Comparison of ENCODE assay signal across 5 cellular contexts in the genomic region with DNA sequence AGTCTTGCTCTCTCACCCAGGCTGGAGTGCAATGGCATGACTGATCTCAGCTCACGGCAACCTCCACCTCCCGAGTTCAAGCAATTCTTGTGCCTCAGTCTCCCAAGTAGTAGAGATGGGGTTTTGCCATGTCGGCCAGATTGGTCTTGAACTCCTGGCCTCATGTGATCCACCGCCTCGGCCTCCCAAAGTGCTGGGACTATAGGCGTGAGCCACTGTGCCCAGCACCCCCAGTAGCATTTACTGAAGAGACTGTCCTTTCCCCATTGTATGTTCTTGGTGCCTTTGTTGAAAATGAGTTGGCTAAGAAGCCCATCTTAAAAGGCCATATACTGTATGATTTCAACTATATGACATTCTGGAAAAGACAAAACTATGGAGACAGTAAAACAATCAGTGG. TPM values are rescaled to one million over a fixed set of nuclear protein-coding genes. Genes with fewer than 3 reads are reported as not detected.
"Had no signal": no experiment of that assay in that cellular context is flagged by ENCODE, and none has a peak within 500 bp of the region (broad histone marks: within the 10 kb centered on the region; RNA-seq: fewer than 3 reads in every experiment).

No MANE protein-coding gene starts in this region.

RNA-seq across cellular contexts. Expression of gene PGA3, which starts 23.1 kb away (rescaled TPM):
- total RNA-seq: HepG2, HT-29, HT1080 had no signal

RNA-seq across cellular contexts. Expression of gene PGA4, which starts 41.9 kb away (rescaled TPM):
- total RNA-seq: HepG2, HT-29, HT1080, IMR-90, K562 had no signal
